Comparison of ENCODE assay signal across 15 cellular contexts in genomic region chr3:7166460-7166859, GRCh38.
DNase-seq lines count a peak whose midpoint lies in the region; ATAC-seq and TF ChIP-seq lines count a peak whose summit lies in the region.
"Had no signal": no experiment of that assay in that cellular context is flagged by ENCODE, and none has a peak within 500 bp of the region (broad histone marks: within the 10 kb centered on the region; RNA-seq: fewer than 3 reads in every experiment).

No MANE protein-coding gene starts in this region.

- no peak overlapping the region for H3K18ac ChIP-seq in neuronal stem cell (ENCODE audit: low read length)

- no peak overlapping the region for H3K9ac ChIP-seq in neuronal stem cell (ENCODE audit: low read depth, low read length, poor library complexity)

- no peak overlapping the region for H3K4ac ChIP-seq in neuronal stem cell (ENCODE audit: low read length)

- no peaks in the 10 kb centered on the region for H3K36me3 ChIP-seq in WERI-Rb-1
- H3K36me3 ChIP-seq in psoas muscle (ENCODE audit: insufficient read depth in 1 of 2, low read depth in 1 of 2), result no peaks in the 10 kb centered on the region
- no peaks in the 10 kb centered on the region for H3K36me3 ChIP-seq in neuronal stem cell (replicated peaks in 1 of 2; ENCODE audit: control insufficient read depth in 2 of 2, insufficient read depth in 2 of 2, low read length in 2 of 2)
- H3K36me3 ChIP-seq in suprapubic skin, result no peaks in the 10 kb centered on the region

- DNase-seq in NCI-H1694 (lab: John Stamatoyannopoulos, UW) (peak; percentile 38), WERI-Rb-1 (peak; percentile 51), left cardiac atrium (peak; percentile 43), psoas muscle (no peak), neuronal stem cell (ENCODE audit: low spot score) (no peak), ACHN (no peak), suprapubic skin (ENCODE audit: low spot score in 2 of 2) (no peak)
- DNase-seq: MM.1S, NCI-H1092 treated with DMSO at 0.1 percent for 48 hours, NCI-H146, NCI-H2081 treated with DMSO at 0.1 percent for 48 hours, NCI-H774, PC-3, RPMI8226 had no signal

- H2BK15ac ChIP-seq in neuronal stem cell (ENCODE audit: low read length), result no peak overlapping the region

- H2BK12ac ChIP-seq in neuronal stem cell (ENCODE audit: low read length), result no peak overlapping the region

- H3K27ac ChIP-seq in WERI-Rb-1 (no peak overlapping the region), psoas muscle (no peak overlapping the region), neuronal stem cell (replicated peaks; ENCODE audit: low read length) (no peak overlapping the region), suprapubic skin (no peak overlapping the region)

- H2BK120ac ChIP-seq in neuronal stem cell (ENCODE audit: low read depth, low read length), result no peak overlapping the region

- H3K27me3 ChIP-seq in WERI-Rb-1 (ENCODE audit: insufficient read depth, low read depth, severe bottlenecking) (no peaks in the 10 kb centered on the region), psoas muscle (ENCODE audit: insufficient read depth in 3 of 3, low read length in 2 of 3) (no peaks in the 10 kb centered on the region), neuronal stem cell (ENCODE audit: control insufficient read depth in 3 of 3, insufficient read depth in 3 of 3, low read depth in 1 of 3, low read length in 3 of 3) (no peaks in the 10 kb centered on the region), suprapubic skin (no peaks in the 10 kb centered on the region)

- no peak overlapping the region for H4K91ac ChIP-seq in neuronal stem cell (ENCODE audit: low read depth, low read length, poor library complexity)

- 23 to 34% (median 30%) methylated on average over 4 of the region's 4 CpGs for WGBS in psoas muscle, 3 donors
- WGBS in neuronal stem cell (ENCODE audit: extremely low coverage in 2 of 2, insufficient read length in 2 of 2, insufficient replicate concordance in 1 of 2), 2 donors, result no CpG with 5 or more reads among the region's 4 CpGs
- 58% methylated on average over 4 of the region's 4 CpGs for WGBS in suprapubic skin

- no peak overlapping the region for H4K8ac ChIP-seq in neuronal stem cell (ENCODE audit: low read depth, low read length)

- no peak overlapping the region for H3K23ac ChIP-seq in neuronal stem cell (ENCODE audit: low read depth, low read length, poor library complexity)

- intact Hi-C loops in left cardiac atrium (cut with DNase I) (loop anchor here in 1 of 2 donors (10.0 kb wide), 2 partner anchors 128 to 378 kb away; no protein-coding TSS in a partner anchor), psoas muscle (cut with DNase I) (no loop called here)

- no peak for TF ChIP-seq EP300 in suprapubic skin (IDR thresholded peaks at IDR 0.05)

- no peak overlapping the region for H2BK5ac ChIP-seq in neuronal stem cell (ENCODE audit: low read length)

- H3K9me3 ChIP-seq in WERI-Rb-1 (ENCODE audit: severe bottlenecking), result no peaks in the 10 kb centered on the region
- no peaks in the 10 kb centered on the region for H3K9me3 ChIP-seq in psoas muscle
- no peaks in the 10 kb centered on the region for H3K9me3 ChIP-seq in neuronal stem cell (replicated peaks in 1 of 2; ENCODE audit: control insufficient read depth in 2 of 2, insufficient read depth in 1 of 2, low read depth in 1 of 2, low read length in 2 of 2)
- no peaks in the 10 kb centered on the region for H3K9me3 ChIP-seq in suprapubic skin

- H3K79me1 ChIP-seq in neuronal stem cell (ENCODE audit: low read depth, low read length), result no peaks in the 10 kb centered on the region

- no peak overlapping the region for H3K4me3 ChIP-seq in WERI-Rb-1 (ENCODE audit: low read depth, low read length)
- H3K4me3 ChIP-seq in psoas muscle, result no peak overlapping the region
- H3K4me3 ChIP-seq in neuronal stem cell (ENCODE audit: low read length in 2 of 2), result no peak overlapping the region
- no peak overlapping the region for H3K4me3 ChIP-seq in suprapubic skin

- H3K14ac ChIP-seq in neuronal stem cell (ENCODE audit: low read length), result no peak overlapping the region

- no peaks in the 10 kb centered on the region for H3K4me1 ChIP-seq in psoas muscle
- H3K4me1 ChIP-seq in neuronal stem cell (ENCODE audit: control insufficient read depth in 2 of 2, insufficient read depth in 1 of 2, low read depth in 1 of 2, low read length in 2 of 2), result no peaks in the 10 kb centered on the region
- no peaks in the 10 kb centered on the region for H3K4me1 ChIP-seq in suprapubic skin

- TF ChIP-seq POLR2A in suprapubic skin (IDR thresholded peaks at IDR 0.05), result no peak

- in situ Hi-C loops in ACHN (cut with HindIII; ENCODE audit: low pct_ligation_motif_present, low pct_unique_long_range_greater_than_20kb, low sequenced_read_pairs), result no loop called here

- no peak overlapping the region for H2AFZ ChIP-seq in neuronal stem cell (ENCODE audit: low read length)

- H2AK5ac ChIP-seq in neuronal stem cell (ENCODE audit: low read depth, low read length), result no peak overlapping the region

- no peak for TF ChIP-seq CTCF in WERI-Rb-1 (IDR thresholded peaks at IDR 0.05; ENCODE audit: low read depth, low read length)
- TF ChIP-seq CTCF in psoas muscle (IDR thresholded peaks at IDR 0.05), result no peak
- no peak for TF ChIP-seq CTCF in suprapubic skin (IDR thresholded peaks at IDR 0.05)

- ATAC-seq in left cardiac atrium (peak; percentile 99), psoas muscle (peak in 3 of 4 donors; percentile 62 to 96 (median 75)), HG03139 (IDR thresholded peaks at IDR 0.05; ENCODE audit: unreplicated experiment) (no peak)
- ATAC-seq: PC-3 had no signal

- H3K4me2 ChIP-seq in neuronal stem cell (ENCODE audit: insufficient read depth, low read length, poor library complexity, severe bottlenecking), result no peak overlapping the region

Comparison
In these comparisons a context has a peak if more than half of its experiments do, and no peak if none do; other contexts are left out.
1. DNase-seq: peak in NCI-H1694 (single experiment), WERI-Rb-1 (single experiment) and left cardiac atrium (single experiment); none in psoas muscle (0 of 2), neuronal stem cell (single experiment), ACHN (single experiment) and suprapubic skin (0 of 2).